In the genomic region with DNA sequence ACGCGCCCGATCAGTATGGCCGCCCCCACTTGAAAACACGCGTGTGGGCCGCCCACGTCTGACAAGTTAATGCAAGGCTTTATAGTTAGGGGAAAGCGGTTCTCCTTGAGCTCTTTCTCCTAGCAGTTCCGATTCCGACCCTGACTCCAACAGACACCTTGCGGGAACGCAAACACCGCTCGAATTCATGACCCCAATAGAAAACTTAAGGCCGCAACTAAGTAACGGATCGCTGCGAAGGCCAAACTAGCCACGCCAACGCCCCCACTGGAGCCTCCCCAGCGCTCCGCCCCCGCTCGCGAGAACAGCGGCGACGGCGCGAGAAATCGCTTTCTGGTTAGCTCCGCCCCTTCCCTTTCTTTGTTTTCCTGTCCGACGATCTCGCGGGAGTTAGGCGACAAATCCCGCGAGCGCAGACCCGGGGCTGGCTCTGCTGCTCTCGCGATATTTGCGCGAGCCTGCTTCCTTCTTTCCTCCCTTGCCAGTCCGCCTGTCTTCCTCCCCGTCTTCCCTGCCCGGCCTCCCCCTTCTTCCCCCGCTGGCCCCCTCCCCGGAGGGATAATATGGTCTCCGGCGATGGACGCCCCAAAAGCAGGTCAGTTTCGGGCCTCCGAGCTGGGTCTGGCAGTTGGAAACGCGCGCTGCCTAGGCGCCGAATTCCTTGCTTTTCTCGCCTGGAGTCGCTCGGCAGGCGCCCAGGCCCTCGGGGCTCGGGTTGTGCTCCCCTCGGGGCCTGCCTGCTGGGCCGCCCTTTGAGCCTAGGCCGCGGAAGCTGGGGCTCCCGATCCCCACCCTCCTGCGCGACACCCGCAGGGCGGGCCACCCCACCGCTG, we compare ENCODE assay signal across 8 cellular contexts. TPM values are rescaled to one million over a fixed set of nuclear protein-coding genes. Genes with fewer than 3 reads are reported as not detected.
DNase-seq lines count a peak whose midpoint lies in the region; ATAC-seq and TF ChIP-seq lines count a peak whose summit lies in the region.

IREB2 (plus strand) TSS at position 455 of the 833 bp plus-strand sequence; CDS start at position 577, 122 bp downstream.

- CTCF ChIA-PET in BJ (lab: Yijun Ruan, JAX) = interaction anchor here (1.1 to 4.7 kb wide), 7 partner anchors 11 to 136 kb away, joined by 3 to 27 read pairs (median 4); no protein-coding TSS in a partner anchor
- CTCF ChIA-PET in activated CD4-positive, alpha-beta T cell treated with anti-CD3 and anti-CD28 coated beads, Interleukin-2, amount 10 ng/mL, durations not matched to agents 7 days and 5 days (lab: Charles Lee) = interaction anchor here (0.9 to 2.8 kb wide), 10 partner anchors 9 to 104 kb away, joined by 3 to 15 read pairs (median 4); no protein-coding TSS in a partner anchor

- H3K36me3 ChIP-seq in BJ (ENCODE audit: control insufficient read depth, insufficient read depth, low read length) = peaks cover 4% of the 10 kb centered on the region

- peak within 1 kb of the TSS; percentile 94 for H3K27ac Mint-ChIP-seq in activated CD4-positive, alpha-beta T cell treated with anti-CD3 and anti-CD28 coated beads, Interleukin-2, amount 10 ng/mL, durations not matched to agents 7 days and 5 days

- H3K27ac ChIP-seq in coronary artery (peak within 1 kb of the TSS; percentile 97 to 98), layer of hippocampus (ENCODE audit: low read depth, low read length) (peak within 1 kb of the TSS; percentile 92)

- DNase-seq in BJ (ENCODE audit: low read depth) (peak; percentile 92), NCI-H69 (lab: John Stamatoyannopoulos, UW) (peak; percentile 97), coronary artery (ENCODE audit: low spot score) (peak; percentile 99)
- DNase-seq in activated CD4-positive, alpha-beta T cell treated with anti-CD3 and anti-CD28 coated beads, Interleukin-2, amount 10 ng/mL, durations not matched to agents 7 days and 5 days = peak; percentile 98
- DNase-seq in stimulated activated CD4-positive, alpha-beta T cell treated with anti-CD3 and anti-CD28 coated beads, Interleukin-1b, Interleukin-23, amount 100 ng/mL, for 4 hours (ENCODE audit: low read depth in 2 of 2) = peak; percentile 92 to 96

- H3K4me3 ChIP-seq in BJ (ENCODE audit: low read depth, low read length) (peak within 1 kb of the TSS; percentile 88), coronary artery (peak within 1 kb of the TSS; percentile 99)

- peak; percentile 83 for ATAC-seq in GM19328 (IDR thresholded peaks at IDR 0.05; ENCODE audit: unreplicated experiment)
- peak; percentile 75 for ATAC-seq in HG03520 (IDR thresholded peaks at IDR 0.05; ENCODE audit: unreplicated experiment)

- POLR2A ChIA-PET in BJ (lab: Charles Lee) = interaction anchor here (0.6 to 0.9 kb wide), 3 partner anchors 15 to 418 kb away, joined by 3 to 5 read pairs (median 3); partner anchors contain the start of gene SKIC8
- POLR2A ChIA-PET in activated CD4-positive, alpha-beta T cell treated with anti-CD3 and anti-CD28 coated beads, Interleukin-2, amount 10 ng/mL, durations not matched to agents 7 days and 5 days (lab: Charles Lee) = interaction anchor here (0.6 to 1.0 kb wide), 6 partner anchors 31 to 473 kb away, joined by 3 to 5 read pairs (median 4); partner anchors contain the start of gene DNAJA4

- H3K9me3 Mint-ChIP-seq in activated CD4-positive, alpha-beta T cell treated with anti-CD3 and anti-CD28 coated beads, Interleukin-2, amount 10 ng/mL, durations not matched to agents 7 days and 5 days = no peaks in the 10 kb centered on the region

- H3K27me3 Mint-ChIP-seq in activated CD4-positive, alpha-beta T cell treated with anti-CD3 and anti-CD28 coated beads, Interleukin-2, amount 10 ng/mL, durations not matched to agents 7 days and 5 days = no peaks in the 10 kb centered on the region

- no peak for TF ChIP-seq CTCF in BJ (IDR thresholded peaks at IDR 0.05; ENCODE audit: insufficient read depth, low read depth, low read length)
- no peak for TF ChIP-seq CTCF in coronary artery (IDR thresholded peaks at IDR 0.05)

- H3K4me3 Mint-ChIP-seq in activated CD4-positive, alpha-beta T cell treated with anti-CD3 and anti-CD28 coated beads, Interleukin-2, amount 10 ng/mL, durations not matched to agents 7 days and 5 days = peak within 1 kb of the TSS; percentile 88

- peaks cover 27% of the 10 kb centered on the region for H3K36me3 Mint-ChIP-seq in activated CD4-positive, alpha-beta T cell treated with anti-CD3 and anti-CD28 coated beads, Interleukin-2, amount 10 ng/mL, durations not matched to agents 7 days and 5 days (ENCODE audit: low read depth)

- H3K27me3 ChIP-seq in BJ (ENCODE audit: control insufficient read depth, insufficient read depth, low read length) (0 out of 2 replicates have a peak, but pooled peaks cover 1% of the 10 kb centered on the region), layer of hippocampus (ENCODE audit: control insufficient read depth, insufficient read depth, low read length) (no peaks in the 10 kb centered on the region)

- peaks cover 44% of the 10 kb centered on the region for H3K4me1 Mint-ChIP-seq in activated CD4-positive, alpha-beta T cell treated with anti-CD3 and anti-CD28 coated beads, Interleukin-2, amount 10 ng/mL, durations not matched to agents 7 days and 5 days

RNA-seq across cellular contexts. Expression of gene IREB2, which starts in this region (rescaled TPM):
- polyA plus RNA-seq in BJ (2011; rRNA removed) = 11.1 and 21.7 TPM in 2 replicates
- polyA minus RNA-seq in BJ (2011; rRNA and poly(A)+ RNA removed) = 18.9 and 19.4 TPM in 2 replicates
- 10 to 100 TPM; 52.9 to 57.2 TPM for total RNA-seq in activated CD4-positive, alpha-beta T cell treated with anti-CD3 and anti-CD28 coated beads, Interleukin-2, amount 10 ng/mL, durations not matched to agents 7 days and 5 days

Comparison
In these comparisons a context has a peak if more than half of its experiments do, and no peak if none do; other contexts are left out.
1. Peak in every context shown above with its lines: DNase-seq, ATAC-seq, H3K4me3 ChIP-seq and H3K27ac ChIP-seq.